Comparison of ENCODE assay signal across 10 cellular contexts in genomic region chr6:84762941-84763396, GRCh38. TPM values are rescaled to one million over a fixed set of nuclear protein-coding genes. Genes with fewer than 3 reads are reported as not detected.
A peak's percentile ranks its signal among the peaks of the same experiment; 100 is the strongest.
DNase-seq lines count a peak whose midpoint lies in the region; ATAC-seq and TF ChIP-seq lines count a peak whose summit lies in the region.
"Had no signal": no experiment of that assay in that cellular context is flagged by ENCODE, and none has a peak within 500 bp of the region (broad histone marks: within the 10 kb centered on the region; RNA-seq: fewer than 3 reads in every experiment).

No MANE protein-coding gene starts in this region.

- H3K27me3 ChIP-seq in brain microvascular endothelial cell (replicated peaks), result no peaks in the 10 kb centered on the region
- H3K27me3 ChIP-seq in tibial nerve, result peaks cover 0 to 85% of the 10 kb centered on the region in 2 donors

- 1 to 5% methylated on average over 26 to 38 of the region's 38 CpGs for WGBS in tibial nerve, 2 donors

- H3K4me3 Mint-ChIP-seq in activated CD4-positive, alpha-beta T cell treated with anti-CD3 and anti-CD28 coated beads for 36 hours, result no peak overlapping the region
- H3K4me3 Mint-ChIP-seq: stimulated activated naive CD8-positive, alpha-beta T cell treated with anti-CD3 and anti-CD28 coated beads, Interleukin-15, Interleukin-2, amounts not matched to agents 100 ng/mL and 50 ng/mL, for 24 hours had no signal

- peaks cover 18% of the 10 kb centered on the region for H3K36me3 ChIP-seq in brain microvascular endothelial cell (replicated peaks)
- H3K36me3 ChIP-seq in tibial nerve, result no peaks in the 10 kb centered on the region
- H3K36me3 ChIP-seq: BLaER1 treated with 17β-estradiol and CSF1 and Interleukin-3, amounts not matched to agents 10 nM and 100 nM had no signal

- TF ChIP-seq EP300 in tibial nerve (IDR thresholded peaks at IDR 0.05), result no peak

- ATAC-seq in activated CD4-positive, alpha-beta T cell treated with anti-CD3 and anti-CD28 coated beads for 36 hours, result no peak
- ATAC-seq in left lobe of liver (peak; percentile 23), HG03095 (IDR thresholded peaks at IDR 0.05; ENCODE audit: unreplicated experiment) (no peak)

- in situ Hi-C loops in brain microvascular endothelial cell (cut with HindIII; ENCODE audit: low pct_ligation_motif_present, low sequenced_read_pairs), result no loop called here

- CTCF ChIA-PET in activated CD4-positive, alpha-beta T cell treated with anti-CD3 and anti-CD28 coated beads for 36 hours (lab: Charles Lee), result interaction anchor here (0.5 to 1.3 kb wide), 2 partner anchors 10 to 34 kb away, joined by 4 read pairs; no protein-coding TSS in a partner anchor

- H3K9me3 Mint-ChIP-seq in activated CD4-positive, alpha-beta T cell treated with anti-CD3 and anti-CD28 coated beads for 36 hours (ENCODE audit: low read depth), result peaks cover 2% of the 10 kb centered on the region
- H3K9me3 Mint-ChIP-seq: stimulated activated naive CD8-positive, alpha-beta T cell treated with anti-CD3 and anti-CD28 coated beads, Interleukin-15, Interleukin-2, amounts not matched to agents 100 ng/mL and 50 ng/mL, for 24 hours had no signal

- H3K27ac Mint-ChIP-seq in activated CD4-positive, alpha-beta T cell treated with anti-CD3 and anti-CD28 coated beads for 36 hours, result no peak overlapping the region
- H3K27ac Mint-ChIP-seq: stimulated activated naive CD8-positive, alpha-beta T cell treated with anti-CD3 and anti-CD28 coated beads, Interleukin-15, Interleukin-2, amounts not matched to agents 100 ng/mL and 50 ng/mL, for 24 hours had no signal

- peaks cover 9% of the 10 kb centered on the region for H3K4me1 Mint-ChIP-seq in activated CD4-positive, alpha-beta T cell treated with anti-CD3 and anti-CD28 coated beads for 36 hours

- H3K36me3 Mint-ChIP-seq in activated CD4-positive, alpha-beta T cell treated with anti-CD3 and anti-CD28 coated beads for 36 hours (ENCODE audit: low read depth), result no peaks in the 10 kb centered on the region

- peak overlapping the region; percentile 76 for H3K4me3 ChIP-seq in brain microvascular endothelial cell (ENCODE audit: low read depth, low read length)
- H3K4me3 ChIP-seq in tibial nerve, result peak overlapping the region; percentile 42 to 82 (median 54)

- POLR2A ChIA-PET in activated CD4-positive, alpha-beta T cell treated with anti-CD3 and anti-CD28 coated beads for 36 hours (lab: Charles Lee), result no interaction called here

- peaks cover 0 to 43% (median 6%) of the 10 kb centered on the region in 4 donors for H3K4me1 ChIP-seq in tibial nerve
- H3K4me1 ChIP-seq: BLaER1 treated with 17β-estradiol and CSF1 and Interleukin-3, amounts not matched to agents 10 nM and 100 nM had no signal

- TF ChIP-seq CTCF in brain microvascular endothelial cell (IDR thresholded peaks at IDR 0.05; ENCODE audit: low read depth, low read length, missing control alignments) (no peak), tibial nerve (IDR thresholded peaks at IDR 0.05) (no peak)

- H3K9me3 ChIP-seq in tibial nerve, result no peaks in the 10 kb centered on the region

- intact Hi-C loops in activated CD4-positive, alpha-beta T cell treated with anti-CD3 and anti-CD28 coated beads for 36 hours (cut with DNase I, micrococcal nuclease), result loop anchor here in 1 of 2 experiments (10.0 kb wide), 1 partner anchor 1058 kb away; the partner anchor contains the start of gene SNAP91

- DNase-seq in activated CD4-positive, alpha-beta T cell treated with anti-CD3 and anti-CD28 coated beads for 36 hours, result peak; percentile 5
- no peak for DNase-seq in activated CD4-positive, alpha-beta T cell treated with anti-CD3 and anti-CD28 coated beads, Interleukin-2, amount 50 U/mL, for 1 hour
- DNase-seq in brain microvascular endothelial cell (no peak), left lobe of liver (ENCODE audit: low spot score) (no peak), tibial nerve (ENCODE audit: low spot score in 2 of 2) (peak; percentile 16 to 31), CD1c-positive myeloid dendritic cell (ENCODE audit: extremely low spot score) (no peak)
- no peak for DNase-seq in stimulated activated CD4-positive, alpha-beta T cell treated with anti-CD3 and anti-CD28 coated beads, Interleukin-4, amount 100 ng/mL, for 24 hours

- H3K27ac ChIP-seq in brain microvascular endothelial cell (peak overlapping the region; percentile 96), tibial nerve (peak overlapping the region; percentile 39 to 95 (median 81))
- H3K27ac ChIP-seq: BLaER1 treated with 17β-estradiol and CSF1 and Interleukin-3, amounts not matched to agents 10 nM and 100 nM had no signal

- TF ChIP-seq POLR2A in tibial nerve (IDR thresholded peaks at IDR 0.05), result no peak

- H3K27me3 Mint-ChIP-seq in activated CD4-positive, alpha-beta T cell treated with anti-CD3 and anti-CD28 coated beads for 36 hours, result peaks cover 46% of the 10 kb centered on the region

RNA-seq across cellular contexts. Expression of gene TBX18, which starts 1.4 kb away (rescaled TPM):
- total RNA-seq in activated CD4-positive, alpha-beta T cell treated with anti-CD3 and anti-CD28 coated beads for 36 hours, result not detected
- total RNA-seq in left lobe of liver (0.30 TPM), tibial nerve (10 to 100 TPM; 30.2 to 63.7 (median 41.0) TPM)

Comparison
In these comparisons a context has a peak if more than half of its experiments do, and no peak if none do; other contexts are left out.
1. DNase-seq: peak in activated CD4-positive, alpha-beta T cell treated with anti-CD3 and anti-CD28 coated beads for 36 hours (single experiment) and tibial nerve (2 of 2); none in activated CD4-positive, alpha-beta T cell treated with anti-CD3 and anti-CD28 coated beads, Interleukin-2, amount 50 U/mL, for 1 hour (single experiment), brain microvascular endothelial cell (single experiment), left lobe of liver (single experiment), stimulated activated CD4-positive, alpha-beta T cell treated with anti-CD3 and anti-CD28 coated beads, Interleukin-4, amount 100 ng/mL, for 24 hours (single experiment) and CD1c-positive myeloid dendritic cell (single experiment).
2. RNA of gene TBX18, which starts 1.4 kb away (total RNA-seq): 30.2 to 63.7 TPM in tibial nerve; 0.30 TPM in left lobe of liver (single experiment) and not detected in activated CD4-positive, alpha-beta T cell treated with anti-CD3 and anti-CD28 coated beads for 36 hours; every median in the first group is over 10 times any median in the second.